Comparison of ENCODE assay signal across 12 cellular contexts in the genomic region with DNA sequence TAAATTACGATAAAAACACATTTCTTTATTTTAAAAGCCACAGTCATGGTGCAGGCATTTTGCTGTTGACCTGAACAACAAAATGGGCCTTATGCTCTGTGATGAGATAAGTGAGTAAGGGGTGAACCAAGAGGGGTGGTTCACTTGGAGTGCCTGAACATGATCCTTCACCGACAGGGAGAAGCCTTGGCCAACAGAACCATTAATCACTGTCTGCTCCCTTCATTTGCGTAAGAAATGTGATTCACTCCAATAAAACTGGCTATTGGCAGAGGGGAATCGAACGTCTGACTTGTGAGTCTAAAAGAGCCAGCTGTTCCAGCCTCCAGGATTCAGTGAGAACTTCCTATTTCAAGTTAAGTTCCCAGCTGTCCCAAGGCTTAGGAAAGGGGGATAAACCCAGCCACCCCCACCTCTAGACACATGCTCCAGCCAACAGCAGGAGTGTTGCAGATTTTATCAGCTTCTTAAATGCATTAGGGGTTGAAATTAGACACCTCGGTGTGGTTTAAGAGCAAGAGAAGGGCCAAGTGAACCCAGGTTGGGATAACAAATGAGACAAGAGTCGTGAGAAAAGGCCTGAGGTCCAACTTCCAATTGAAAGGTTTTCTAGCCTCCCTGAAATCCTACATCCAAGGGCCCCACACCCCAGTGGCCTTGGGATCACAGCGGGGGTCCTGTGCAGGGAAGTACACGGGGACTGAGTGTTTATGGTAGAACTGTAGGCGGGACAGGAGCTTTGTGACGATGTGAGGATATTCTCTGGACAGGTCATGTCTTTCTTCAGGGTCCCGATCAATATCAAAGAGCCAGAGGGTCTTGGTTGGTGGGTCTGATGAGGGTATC.
DNase-seq lines count a peak whose midpoint lies in the region; ATAC-seq, FAIRE-seq and TF ChIP-seq lines count a peak whose summit lies in the region.
"Had no signal": no experiment of that assay in that cellular context is flagged by ENCODE, and none has a peak within 500 bp of the region (broad histone marks: within the 10 kb centered on the region; RNA-seq: fewer than 3 reads in every experiment).

No MANE protein-coding gene starts in this region.

- TF ChIP-seq CTCF in BJ (IDR thresholded peaks at IDR 0.05; ENCODE audit: insufficient read depth, low read depth, low read length) = no peak
- no peak for TF ChIP-seq CTCF in K562 (IDR thresholded peaks at IDR 0.05 in 2 of 3, conservative IDR thresholded peaks at IDR 0.05 in 1 of 3; ENCODE audit: insufficient read depth in 2 of 3, low read depth in 1 of 3, low read length in 3 of 3)
- no peak for TF ChIP-seq CTCF in keratinocyte (optimal IDR thresholded peaks at IDR 0.05 in 1 of 3, IDR thresholded peaks at IDR 0.05 in 1 of 3, conservative IDR thresholded peaks at IDR 0.05 in 1 of 3; ENCODE audit: extremely low read depth in 1 of 3, insufficient read depth in 2 of 3, low read length in 3 of 3)
- TF ChIP-seq CTCF in prostate gland (IDR thresholded peaks at IDR 0.05) = no peak

- no peaks in the 10 kb centered on the region for H3K27me3 ChIP-seq in BJ (ENCODE audit: control insufficient read depth, insufficient read depth, low read length)
- H3K27me3 ChIP-seq in K562 (ENCODE audit: control insufficient read depth in 2 of 2, insufficient read depth in 2 of 2, low read length in 2 of 2) = no peaks in the 10 kb centered on the region
- H3K27me3 ChIP-seq in keratinocyte (ENCODE audit: control insufficient read depth, extremely low read depth, insufficient read depth, low read length) = no peaks in the 10 kb centered on the region
- no peaks in the 10 kb centered on the region for H3K27me3 ChIP-seq in prostate gland (replicated peaks; ENCODE audit: insufficient read depth)

- DNase-seq in BJ (ENCODE audit: low read depth) (peak; percentile 70), LHCN-M2 (ENCODE audit: low read depth) (peak; percentile 90), K562 (ENCODE audit: extremely low read depth in 1 of 4, low spot score in 3 of 4) (peak in 2 of 4 experiments; percentile 38), keratinocyte (ENCODE audit: low read depth, low spot score) (peak; percentile 64), HuH-7 (ENCODE audit: low spot score) (no peak), prostate gland (ENCODE audit: low spot score) (no peak)
- DNase-seq: activated CD4-positive, alpha-beta memory T cell treated with anti-CD3 and anti-CD28 coated beads for 36 hours; CD4-positive, alpha-beta memory T cell; Karpas-422; posterior cingulate gyrus had no signal

- H3K9me3 ChIP-seq in K562 (replicated peaks; ENCODE audit: control insufficient read depth, insufficient read depth, low read depth, low read length) (no peaks in the 10 kb centered on the region; the same call in 1 of the 2 replicates), keratinocyte (ENCODE audit: control insufficient read depth, low read depth, low read length) (no peaks in the 10 kb centered on the region), prostate gland (no peaks in the 10 kb centered on the region)

- H3K27ac ChIP-seq in K562 (ENCODE audit: extremely low read depth, low read depth, low read length) (no peak overlapping the region), keratinocyte (ENCODE audit: control insufficient read depth, insufficient read depth, low read length) (peak overlapping the region; percentile 42), prostate gland (no peak overlapping the region)

- POLR2A ChIA-PET in BJ (lab: Charles Lee) = no interaction called here
- POLR2A ChIA-PET in K562 (lab: Yijun Ruan, JAX) = interaction anchor here (0.6 kb wide), 2 partner anchors 49 to 60 kb away, joined by 3 read pairs; no protein-coding TSS in a partner anchor

- ATAC-seq in K562 = peak; percentile 78
- ATAC-seq in HG03378 (IDR thresholded peaks at IDR 0.05; ENCODE audit: unreplicated experiment) = no peak
- no peak for ATAC-seq in GM21367 (IDR thresholded peaks at IDR 0.05; ENCODE audit: unreplicated experiment)

- BruUV-seq in K562 (replicated peaks; lab: Mats Ljungman, UMichigan) = no TSS peak

- TF ChIP-seq RAD21 in K562 (CRISPR knock-in tag; conservative IDR thresholded peaks at IDR 0.05 in 1 of 2, IDR thresholded peaks at IDR 0.05 in 1 of 2) = no peak

- H3K4me1 ChIP-seq in K562 (replicated peaks in 1 of 2; ENCODE audit: control insufficient read depth in 2 of 2, insufficient read depth in 2 of 2, low read length in 2 of 2) = peaks cover 11 to 13% of the 10 kb centered on the region in 2 experiments; a peak in 4 of 5 replicates
- H3K4me1 ChIP-seq in keratinocyte (ENCODE audit: control insufficient read depth, extremely low read depth, insufficient read depth, low read length) = peaks cover 11% of the 10 kb centered on the region
- no peaks in the 10 kb centered on the region for H3K4me1 ChIP-seq in prostate gland (replicated peaks)

- H3K79me2 ChIP-seq in K562 (ENCODE audit: control insufficient read depth, insufficient read depth, low read length) = no peaks in the 10 kb centered on the region
- H3K79me2 ChIP-seq in keratinocyte (ENCODE audit: control insufficient read depth, insufficient read depth, low read length) = no peaks in the 10 kb centered on the region

- no peak for TF ChIP-seq EP300 in K562 (IDR thresholded peaks at IDR 0.05; ENCODE audit: low read length)

- no peaks in the 10 kb centered on the region for H4K20me1 ChIP-seq in K562 (replicated peaks; ENCODE audit: control insufficient read depth, insufficient read depth, low read length)
- H4K20me1 ChIP-seq in keratinocyte (ENCODE audit: control insufficient read depth, extremely low read depth, insufficient read depth, low read length) = no peaks in the 10 kb centered on the region

- H3K9ac ChIP-seq in K562 (ENCODE audit: insufficient read depth in 1 of 2, low read depth in 2 of 2, low read length in 2 of 2) (no peak overlapping the region; a peak in 1 of 4 replicates), keratinocyte (ENCODE audit: control insufficient read depth, extremely low read depth, insufficient read depth, low read length) (no peak overlapping the region)

- peak overlapping the region; percentile 81 for H2AFZ ChIP-seq in K562 (ENCODE audit: low read depth, low read length)
- no peak overlapping the region for H2AFZ ChIP-seq in keratinocyte (ENCODE audit: control insufficient read depth, low read length)

- FAIRE-seq in K562 (lab: Jason Lieb, UNC) = peak; percentile 48
- FAIRE-seq in keratinocyte (lab: Jason Lieb, UNC) = peak; percentile 64

- H3K9me1 ChIP-seq in K562 (ENCODE audit: control insufficient read depth, insufficient read depth, low read length) (no peaks in the 10 kb centered on the region), keratinocyte (ENCODE audit: control insufficient read depth, extremely low read depth, insufficient read depth, low read length) (no peaks in the 10 kb centered on the region)

- WGBS in K562 (ENCODE audit: insufficient coverage, low coverage, missing lambda C conversion rate) = 30% methylated on average over 11 of the region's 12 CpGs
- WGBS in prostate gland = 45% methylated on average over 12 of the region's 12 CpGs

- in situ Hi-C loops in K562 (cut with MboI) = no loop called here

- dilution Hi-C loops in keratinocyte (cut with MboI; ENCODE audit: extremely low pct_ligation_motif_present, low sequenced_read_pairs) = no loop called here

- CTCF ChIA-PET in BJ (lab: Yijun Ruan, JAX) (interaction anchor here (1.0 to 1.3 kb wide), 3 partner anchors 14 to 19 kb away, joined by 3 read pairs; no protein-coding TSS in a partner anchor), K562 (lab: Yijun Ruan, JAX; ENCODE audit: low intra/inter-chr PET ratio) (interaction anchor here (0.6 kb wide), 1 partner anchor 459 kb away, joined by 3 read pairs; no protein-coding TSS in a partner anchor)

- H3K36me3 ChIP-seq in BJ (ENCODE audit: control insufficient read depth, insufficient read depth, low read length) (no peaks in the 10 kb centered on the region), K562 (ENCODE audit: control insufficient read depth, insufficient read depth, low read length) (no peaks in the 10 kb centered on the region), keratinocyte (ENCODE audit: control insufficient read depth in 2 of 2, extremely low read depth in 1 of 2, insufficient read depth in 2 of 2, low read length in 2 of 2) (no peaks in the 10 kb centered on the region), prostate gland (no peaks in the 10 kb centered on the region)

- H3K4me3 ChIP-seq in BJ (ENCODE audit: low read depth, low read length) (no peak overlapping the region), K562 (no peak overlapping the region), keratinocyte (ENCODE audit: control insufficient read depth in 2 of 3, extremely low read depth in 1 of 3, insufficient read depth in 2 of 3, low read depth in 1 of 3, low read length in 3 of 3) (no peak overlapping the region), prostate gland (no peak overlapping the region)

- no peak for TF ChIP-seq POLR2A in K562 (conservative IDR thresholded peaks at IDR 0.05)
- no peak for TF ChIP-seq POLR2A in prostate gland (IDR thresholded peaks at IDR 0.05)

- peak overlapping the region; percentile 1; the same call in 1 of the 2 replicates for H3K4me2 ChIP-seq in K562 (ENCODE audit: insufficient read depth, low read length)
- peak overlapping the region; percentile 22 for H3K4me2 ChIP-seq in keratinocyte (ENCODE audit: control insufficient read depth, extremely low read depth, insufficient read depth, low read depth, low read length)

- intact Hi-C loops in K562 (cut with micrococcal nuclease) = no loop called here
- intact Hi-C loops in prostate gland (cut with DNase I) = loop anchor here (5.0 kb wide), 1 partner anchor 127 kb away; no protein-coding TSS in a partner anchor

TF ChIP-seq in K562, 482 proteins besides CTCF, POLR2A, EP300 and RAD21 (continues in another document):
- TF ChIP-seq EP400 (IDR thresholded peaks at IDR 0.05) = 0 out of 2 replicates have a peak, but pooled peaks have one; percentile 6

Comparison
In these comparisons a context has a peak if more than half of its experiments do, and no peak if none do; other contexts are left out.
1. DNase-seq: peak in BJ (single experiment), LHCN-M2 (single experiment) and keratinocyte (single experiment); none in HuH-7 (single experiment) and prostate gland (single experiment).